Comparison of ENCODE assay signal across 8 cellular contexts in genomic region chr21:42652527-42653491, GRCh38. TPM values are rescaled to one million over a fixed set of nuclear protein-coding genes. Genes with fewer than 3 reads are reported as not detected.
DNase-seq lines count a peak whose midpoint lies in the region; ATAC-seq and TF ChIP-seq lines count a peak whose summit lies in the region.

No MANE protein-coding gene starts in this region.

- TF ChIP-seq CTCF in vagina (IDR thresholded peaks at IDR 0.05), result peak in 1 of 3 experiments; percentile 45
- TF ChIP-seq CTCF in RWPE1 (conservative IDR thresholded peaks at IDR 0.05; ENCODE audit: low read depth), result no peak

- peak overlapping the region; percentile 80 for H3K4me3 Mint-ChIP-seq in activated naive CD4-positive, alpha-beta T cell treated with anti-CD3 and anti-CD28 coated beads, Interleukin-2, amount 50 U/mL, for 24 hours

- CTCF ChIA-PET in RWPE1 (lab: Yijun Ruan, JAX), result interaction anchor here (0.8 to 1.8 kb wide), 3 partner anchors 9 to 60 kb away, joined by 3 to 5 read pairs (median 4); no protein-coding TSS in a partner anchor

- POLR2A ChIA-PET in RWPE1 (lab: Yijun Ruan, JAX; ENCODE audit: low non-redundant PET), result no interaction called here

- H3K4me1 ChIP-seq in SJSA1 (replicated peaks) (peaks cover 43% of the 10 kb centered on the region), muscle layer of duodenum (ENCODE audit: control insufficient read depth in 1 of 2, insufficient read depth in 2 of 2, low read length in 2 of 2) (peaks cover 6 to 47% of the 10 kb centered on the region in 2 donors), vagina (peaks cover 30% of the 10 kb centered on the region)

- H3K9me3 Mint-ChIP-seq in activated naive CD4-positive, alpha-beta T cell treated with anti-CD3 and anti-CD28 coated beads, Interleukin-2, amount 50 U/mL, for 24 hours, result no peaks in the 10 kb centered on the region

- TF ChIP-seq POLR2A in vagina (IDR thresholded peaks at IDR 0.05), result no peak

- ATAC-seq in esophagus mucosa (peak; percentile 60), HG02678 (IDR thresholded peaks at IDR 0.05; ENCODE audit: unreplicated experiment) (no peak)

- H3K9me3 ChIP-seq in SJSA1 (replicated peaks) (no peaks in the 10 kb centered on the region), muscle layer of duodenum (ENCODE audit: control insufficient read depth in 1 of 2, low read length in 2 of 2) (no peaks in the 10 kb centered on the region), vagina (no peaks in the 10 kb centered on the region)

- no peaks in the 10 kb centered on the region for H3K36me3 ChIP-seq in SJSA1
- no peaks in the 10 kb centered on the region for H3K36me3 ChIP-seq in muscle layer of duodenum (ENCODE audit: control insufficient read depth in 1 of 2, insufficient read depth in 2 of 2, low read length in 2 of 2)
- no peaks in the 10 kb centered on the region for H3K36me3 ChIP-seq in vagina

- H3K27ac ChIP-seq in SJSA1 (no peak overlapping the region), muscle layer of duodenum (ENCODE audit: low read length) (no peak overlapping the region), vagina (peak overlapping the region; percentile 57), RWPE1 (no peak overlapping the region)

- no peaks in the 10 kb centered on the region for H3K27me3 Mint-ChIP-seq in activated naive CD4-positive, alpha-beta T cell treated with anti-CD3 and anti-CD28 coated beads, Interleukin-2, amount 50 U/mL, for 24 hours

- H3K27ac Mint-ChIP-seq in activated naive CD4-positive, alpha-beta T cell treated with anti-CD3 and anti-CD28 coated beads, Interleukin-2, amount 50 U/mL, for 24 hours, result no peak overlapping the region

- H3K4me3 ChIP-seq in SJSA1 (peak overlapping the region; percentile 28), muscle layer of duodenum (ENCODE audit: low read depth in 1 of 2, low read length in 2 of 2) (peak overlapping the region; percentile 39 to 66), vagina (peak overlapping the region; percentile 68 to 93)

- peaks cover 30% of the 10 kb centered on the region for H3K4me1 Mint-ChIP-seq in activated naive CD4-positive, alpha-beta T cell treated with anti-CD3 and anti-CD28 coated beads, Interleukin-2, amount 50 U/mL, for 24 hours

- peaks cover 42% of the 10 kb centered on the region for H3K27me3 ChIP-seq in SJSA1 (replicated peaks)
- peaks cover 14% of the 10 kb centered on the region for H3K27me3 ChIP-seq in muscle layer of duodenum (ENCODE audit: low read depth, low read length)
- no peaks in the 10 kb centered on the region for H3K27me3 ChIP-seq in vagina

- intact Hi-C loops in vagina (cut with DNase I), result loop anchor here (5.0 kb wide), 1 partner anchor 164 kb away; no protein-coding TSS in a partner anchor

- no peak for DNase-seq in activated naive CD4-positive, alpha-beta T cell (lab: John Stamatoyannopoulos, UW)
- DNase-seq in SJSA1 (ENCODE audit: low read depth in 1 of 2, low spot score in 2 of 2) (peak; percentile 56 to 77), vagina (ENCODE audit: extremely low spot score in 2 of 2) (no peak), RWPE1 (ENCODE audit: low spot score) (no peak)

- no peaks in the 10 kb centered on the region for H3K36me3 Mint-ChIP-seq in activated naive CD4-positive, alpha-beta T cell treated with anti-CD3 and anti-CD28 coated beads, Interleukin-2, amount 50 U/mL, for 24 hours

RNA-seq across cellular contexts. Expression of gene PDE9A, which starts 0.6 kb away (rescaled TPM):
- 6.5 and 10.3 TPM in 2 replicates for total RNA-seq in SJSA1 (2014; rRNA removed; shearing (Covaris generic))
- total RNA-seq in esophagus mucosa (1.8 TPM), vagina (9.6 TPM)

Comparison
In these comparisons a context has a peak if more than half of its experiments do, and no peak if none do; other contexts are left out.
1. DNase-seq: peak in SJSA1 (2 of 2); none in activated naive CD4-positive, alpha-beta T cell (0 of 4), vagina (0 of 2) and RWPE1 (single experiment).
2. H3K4me3 ChIP-seq: peak in every context shown above with its lines; median percentile 80 in vagina; 52 in muscle layer of duodenum; 28 in SJSA1.